In genomic region chr4:85726555-85726954, GRCh38 we compare ENCODE assay signal across 18 cellular contexts.
DNase-seq lines count a peak whose midpoint lies in the region; ATAC-seq and TF ChIP-seq lines count a peak whose summit lies in the region.
"Had no signal": no experiment of that assay in that cellular context is flagged by ENCODE, and none has a peak within 500 bp of the region (broad histone marks: within the 10 kb centered on the region; RNA-seq: fewer than 3 reads in every experiment).

No MANE protein-coding gene starts in this region.

- no peaks in the 10 kb centered on the region for H3K9me3 Mint-ChIP-seq in IgD-negative memory B cell
- no peaks in the 10 kb centered on the region for H3K9me3 Mint-ChIP-seq in activated B cell treated with CpG ODN at 0.5 μM for 24 hours
- no peaks in the 10 kb centered on the region for H3K9me3 Mint-ChIP-seq in activated CD8-positive, alpha-beta T cell treated with anti-CD3 and anti-CD28 coated beads for 36 hours
- H3K9me3 Mint-ChIP-seq: activated naive CD4-positive, alpha-beta T cell treated with anti-CD3 and anti-CD28 coated beads, Interleukin-2, amount 10 ng/mL, durations not matched to agents 7 days and 5 days; activated T-cell treated with anti-CD3 and anti-CD28 coated beads, Interleukin-2, amount 50 U/mL, for 4 hours; endodermal cell had no signal

- H3K9ac ChIP-seq in mucosa of rectum (ENCODE audit: low read depth in 1 of 2, low read length in 2 of 2), result no peak overlapping the region
- H3K9ac ChIP-seq: GM23248 had no signal

- H3K36me3 Mint-ChIP-seq in IgD-negative memory B cell (peaks cover 11% of the 10 kb centered on the region), activated B cell treated with CpG ODN at 0.5 μM for 24 hours (ENCODE audit: low read depth) (peaks cover 33% of the 10 kb centered on the region)
- H3K36me3 Mint-ChIP-seq in activated CD8-positive, alpha-beta T cell treated with anti-CD3 and anti-CD28 coated beads for 36 hours (ENCODE audit: low read depth), result no peaks in the 10 kb centered on the region
- H3K36me3 Mint-ChIP-seq: activated naive CD4-positive, alpha-beta T cell treated with anti-CD3 and anti-CD28 coated beads, Interleukin-2, amount 10 ng/mL, durations not matched to agents 7 days and 5 days had no signal

- POLR2A ChIA-PET in activated B cell treated with CpG ODN at 0.5 μM for 24 hours (lab: Charles Lee) (interaction anchor here (1.2 to 2.2 kb wide), 6 partner anchors 24 to 251 kb away, joined by 3 to 20 read pairs (median 6); partner anchors contain the start of gene ARHGAP24), HEK293T (lab: Yijun Ruan, JAX) (no interaction called here)
- POLR2A ChIA-PET in activated CD8-positive, alpha-beta T cell treated with anti-CD3 and anti-CD28 coated beads for 36 hours (lab: Charles Lee), result no interaction called here

- CTCF ChIA-PET in activated B cell treated with CpG ODN at 0.5 μM for 24 hours (lab: Charles Lee) (no interaction called here), HEK293T (lab: Yijun Ruan, JAX) (no interaction called here)
- CTCF ChIA-PET in activated CD8-positive, alpha-beta T cell treated with anti-CD3 and anti-CD28 coated beads for 36 hours (lab: Charles Lee), result no interaction called here

- ATAC-seq in activated B cell treated with CpG ODN at 0.5 μM for 24 hours (ENCODE audit: low read depth), result no peak
- ATAC-seq in activated CD8-positive, alpha-beta T cell treated with anti-CD3 and anti-CD28 coated beads for 36 hours, result no peak
- ATAC-seq: activated CD8-positive, alpha-beta T cell treated with anti-CD3 and anti-CD28 coated beads, Interleukin-2, amount 10 ng/mL, durations not matched to agents 7 days and 5 days; activated T-cell treated with anti-CD3 and anti-CD28 coated beads, Interleukin-2, amount 50 U/mL, for 4 hours had no signal

- peaks cover 19 to 47% (median 44%) of the 10 kb centered on the region in 3 donors for H3K4me1 Mint-ChIP-seq in IgD-negative memory B cell
- peaks cover 57% of the 10 kb centered on the region for H3K4me1 Mint-ChIP-seq in activated B cell treated with CpG ODN at 0.5 μM for 24 hours
- no peaks in the 10 kb centered on the region for H3K4me1 Mint-ChIP-seq in activated CD8-positive, alpha-beta T cell treated with anti-CD3 and anti-CD28 coated beads for 36 hours (ENCODE audit: low read depth)
- H3K4me1 Mint-ChIP-seq: activated naive CD4-positive, alpha-beta T cell treated with anti-CD3 and anti-CD28 coated beads, Interleukin-2, amount 10 ng/mL, durations not matched to agents 7 days and 5 days had no signal

- peak overlapping the region; percentile 76 to 95 (median 80) for H3K27ac Mint-ChIP-seq in IgD-negative memory B cell
- H3K27ac Mint-ChIP-seq in activated B cell treated with CpG ODN at 0.5 μM for 24 hours, result peak overlapping the region; percentile 92
- no peak overlapping the region for H3K27ac Mint-ChIP-seq in activated CD8-positive, alpha-beta T cell treated with anti-CD3 and anti-CD28 coated beads for 36 hours
- H3K27ac Mint-ChIP-seq: activated CD8-positive, alpha-beta T cell treated with anti-CD3 and anti-CD28 coated beads, Interleukin-2, amount 10 ng/mL, durations not matched to agents 7 days and 5 days; activated naive CD4-positive, alpha-beta T cell treated with anti-CD3 and anti-CD28 coated beads, Interleukin-2, amount 10 ng/mL, durations not matched to agents 7 days and 5 days; endodermal cell had no signal

- TF ChIP-seq POLR2A in suprapubic skin (IDR thresholded peaks at IDR 0.05), result no peak

- DNase-seq in activated B cell treated with CpG ODN at 0.5 μM for 24 hours (no peak), suprapubic skin (ENCODE audit: low spot score in 2 of 2) (no peak), HEK293T (ENCODE audit: extremely low spot score) (no peak), GM03348 (ENCODE audit: low spot score) (no peak)
- DNase-seq in activated CD8-positive, alpha-beta T cell treated with anti-CD3 and anti-CD28 coated beads for 36 hours, result no peak
- DNase-seq: activated CD4-positive, CD25-positive, alpha-beta regulatory T cell; activated CD8-positive, alpha-beta T cell treated with anti-CD3 and anti-CD28 coated beads, Interleukin-2, amount 10 ng/mL, durations not matched to agents 7 days and 5 days; activated naive CD4-positive, alpha-beta T cell treated with anti-CD3 and anti-CD28 coated beads, Interleukin-2, amount 10 ng/mL, durations not matched to agents 7 days and 5 days; activated T-cell treated with anti-CD3 and anti-CD28 coated beads, Interleukin-2, amount 50 U/mL, for 4 hours; endodermal cell; GM23248; NCI-H526 treated with DMSO at 0.1 percent for 48 hours; ovary; SJCRH30; stimulated activated CD4-positive, alpha-beta T cell treated with anti-CD3 and anti-CD28 coated beads, Interleukin-2, amount 100 ng/mL, for 24 hours had no signal

- H3K36me3 ChIP-seq in mucosa of rectum (ENCODE audit: control insufficient read depth in 2 of 2, insufficient read depth in 2 of 2, low read length in 2 of 2) (no peaks in the 10 kb centered on the region), suprapubic skin (no peaks in the 10 kb centered on the region)
- H3K36me3 ChIP-seq: ascending aorta, ovary had no signal

- H3K27me3 Mint-ChIP-seq in IgD-negative memory B cell, result no peaks in the 10 kb centered on the region
- no peaks in the 10 kb centered on the region for H3K27me3 Mint-ChIP-seq in activated B cell treated with CpG ODN at 0.5 μM for 24 hours
- no peaks in the 10 kb centered on the region for H3K27me3 Mint-ChIP-seq in activated CD8-positive, alpha-beta T cell treated with anti-CD3 and anti-CD28 coated beads for 36 hours
- H3K27me3 Mint-ChIP-seq: activated naive CD4-positive, alpha-beta T cell treated with anti-CD3 and anti-CD28 coated beads, Interleukin-2, amount 10 ng/mL, durations not matched to agents 7 days and 5 days had no signal

- H3K4me3 ChIP-seq in mucosa of rectum (ENCODE audit: low read length in 2 of 2) (no peak overlapping the region), suprapubic skin (no peak overlapping the region)
- H3K4me3 ChIP-seq: ascending aorta, GM23248, ovary, SJCRH30 had no signal

- no peaks in the 10 kb centered on the region for H3K9me3 ChIP-seq in mucosa of rectum (ENCODE audit: control insufficient read depth in 2 of 2, low read length in 2 of 2)
- no peaks in the 10 kb centered on the region for H3K9me3 ChIP-seq in suprapubic skin
- H3K9me3 ChIP-seq: ascending aorta, ovary, SJCRH30 had no signal

- no peak for TF ChIP-seq CTCF in activated B cell treated with CpG ODN at 0.5 μM for 24 hours (IDR thresholded peaks at IDR 0.05)
- no peak for TF ChIP-seq CTCF in suprapubic skin (IDR thresholded peaks at IDR 0.05)
- no peak for TF ChIP-seq CTCF in activated CD8-positive, alpha-beta T cell treated with anti-CD3 and anti-CD28 coated beads for 36 hours (IDR thresholded peaks at IDR 0.05)

- WGBS in suprapubic skin, result 85% methylated on average over 8 of the region's 8 CpGs

- H3K4me3 Mint-ChIP-seq in IgD-negative memory B cell, result peak overlapping the region in 2 of 4 donors; percentile 10 to 45
- no peak overlapping the region for H3K4me3 Mint-ChIP-seq in activated B cell treated with CpG ODN at 0.5 μM for 24 hours
- H3K4me3 Mint-ChIP-seq in activated CD8-positive, alpha-beta T cell treated with anti-CD3 and anti-CD28 coated beads for 36 hours, result no peak overlapping the region
- H3K4me3 Mint-ChIP-seq: activated CD8-positive, alpha-beta T cell treated with anti-CD3 and anti-CD28 coated beads, Interleukin-2, amount 10 ng/mL, durations not matched to agents 7 days and 5 days; activated naive CD4-positive, alpha-beta T cell treated with anti-CD3 and anti-CD28 coated beads, Interleukin-2, amount 10 ng/mL, durations not matched to agents 7 days and 5 days; activated T-cell treated with anti-CD3 and anti-CD28 coated beads, Interleukin-2, amount 50 U/mL, for 4 hours; endodermal cell had no signal

- H3K27ac ChIP-seq in mucosa of rectum (ENCODE audit: low read depth in 2 of 2, low read length in 2 of 2), result peak overlapping the region; percentile 28 to 66
- peak overlapping the region; percentile 60 for H3K27ac ChIP-seq in suprapubic skin
- H3K27ac ChIP-seq: GM23248, ovary, SJCRH30 had no signal

- H3K4me1 ChIP-seq in mucosa of rectum (ENCODE audit: control insufficient read depth in 2 of 2, insufficient read depth in 2 of 2, low read length in 2 of 2) (no peaks in the 10 kb centered on the region), suprapubic skin (peaks cover 26% of the 10 kb centered on the region)
- H3K4me1 ChIP-seq: ascending aorta had no signal

- no peaks in the 10 kb centered on the region for H3K27me3 ChIP-seq in mucosa of rectum (ENCODE audit: control insufficient read depth in 2 of 2, insufficient read depth in 2 of 2, low read length in 2 of 2)
- no peaks in the 10 kb centered on the region for H3K27me3 ChIP-seq in suprapubic skin
- H3K27me3 ChIP-seq: ascending aorta, ovary, SJCRH30 had no signal

- TF ChIP-seq EP300 in suprapubic skin (IDR thresholded peaks at IDR 0.05), result no peak

- intact Hi-C loops in activated B cell treated with CpG ODN at 0.5 μM for 24 hours (cut with micrococcal nuclease), result loop anchor here (1.0 to 5.0 kb wide), 2 partner anchors 8 to 119 kb away; no protein-coding TSS in a partner anchor
- intact Hi-C loops in activated CD8-positive, alpha-beta T cell treated with anti-CD3 and anti-CD28 coated beads for 36 hours (cut with micrococcal nuclease), result no loop called here

TF ChIP-seq in HEK293T, 16 proteins besides CTCF, POLR2A, EP300 and RAD21 (continues in another document):
- TF ChIP-seq FOXA1 (IDR thresholded peaks at IDR 0.05) (no peak), LEF1 (IDR thresholded peaks at IDR 0.05; ENCODE audit: borderline replicate concordance) (no peak), CTBP1 (IDR thresholded peaks at IDR 0.05; ENCODE audit: borderline replicate concordance) (no peak), ZNF384 (IDR thresholded peaks at IDR 0.05) (no peak), SUZ12 (IDR thresholded peaks at IDR 0.05) (no peak), TARDBP (IDR thresholded peaks at IDR 0.05) (no peak), BHLHE40 (IDR thresholded peaks at IDR 0.05; ENCODE audit: borderline replicate concordance) (no peak), FOXM1 (IDR thresholded peaks at IDR 0.05; ENCODE audit: borderline replicate concordance) (no peak), ARNT (IDR thresholded peaks at IDR 0.05) (no peak), SP1 (IDR thresholded peaks at IDR 0.05) (no peak), ELF4 (IDR thresholded peaks at IDR 0.05) (no peak), L3MBTL2 (conservative IDR thresholded peaks at IDR 0.05) (no peak), NFRKB (IDR thresholded peaks at IDR 0.05) (no peak), PKNOX1 (IDR thresholded peaks at IDR 0.05) (no peak), HDGF (IDR thresholded peaks at IDR 0.05; ENCODE audit: borderline replicate concordance) (no peak)
